Comparison of ENCODE assay signal across 8 cellular contexts in genomic region chr16:67017810-67018488, GRCh38. TPM values are rescaled to one million over a fixed set of nuclear protein-coding genes. Genes with fewer than 3 reads are reported as not detected.
DNase-seq lines count a peak whose midpoint lies in the region; ATAC-seq and TF ChIP-seq lines count a peak whose summit lies in the region.

No MANE protein-coding gene starts in this region.

- CTCF ChIA-PET in BJ (lab: Yijun Ruan, JAX) (interaction anchor here (0.5 to 9.2 kb wide), 28 partner anchors 9 to 172 kb away, joined by 3 to 118 read pairs (median 4); partner anchors contain the start of genes B3GNT9, CBFB, EXOC3L1 and FBXL8), activated B cell treated with CpG ODN at 0.5 μM for 24 hours (lab: Charles Lee) (interaction anchor here (0.6 to 2.9 kb wide), 11 partner anchors 8 to 229 kb away, joined by 3 to 32 read pairs (median 4); partner anchors contain the start of genes CBFB and FHOD1)

- TF ChIP-seq POLR2A in right lobe of liver (IDR thresholded peaks at IDR 0.05), result no peak

- H3K27me3 ChIP-seq in BJ (ENCODE audit: control insufficient read depth, insufficient read depth, low read length) (no peaks in the 10 kb centered on the region), right lobe of liver (no peaks in the 10 kb centered on the region)

- TF ChIP-seq CTCF in BJ (IDR thresholded peaks at IDR 0.05; ENCODE audit: insufficient read depth, low read depth, low read length) (peak; percentile 72), activated B cell treated with CpG ODN at 0.5 μM for 24 hours (IDR thresholded peaks at IDR 0.05) (no peak), right lobe of liver (IDR thresholded peaks at IDR 0.05) (peak; percentile 71 to 87 (median 85))

- H3K36me3 ChIP-seq in BJ (ENCODE audit: control insufficient read depth, insufficient read depth, low read length) (no peaks in the 10 kb centered on the region), right lobe of liver (no peaks in the 10 kb centered on the region)

- no peaks in the 10 kb centered on the region for H3K27me3 Mint-ChIP-seq in activated B cell treated with CpG ODN at 0.5 μM for 24 hours
- no peaks in the 10 kb centered on the region for H3K27me3 Mint-ChIP-seq in central memory CD8-positive, alpha-beta T cell

- POLR2A ChIA-PET in BJ (lab: Charles Lee) (interaction anchor here (0.5 to 1.0 kb wide), 2 partner anchors 129 to 160 kb away, joined by 3 to 15 read pairs; no protein-coding TSS in a partner anchor), activated B cell treated with CpG ODN at 0.5 μM for 24 hours (lab: Charles Lee) (interaction anchor here (0.7 to 1.7 kb wide), 5 partner anchors 10 to 209 kb away, joined by 3 to 9 read pairs (median 4); partner anchors contain the start of genes CBFB and TMEM208)

- H3K27ac ChIP-seq in right lobe of liver, result no peak overlapping the region

- DNase-seq in BJ (ENCODE audit: low read depth), result peak; percentile 44
- peak; percentile 82 for DNase-seq in NCI-H345 (lab: John Stamatoyannopoulos, UW)
- peak; percentile 41 for DNase-seq in activated B cell treated with CpG ODN at 0.5 μM for 24 hours
- DNase-seq in central memory CD8-positive, alpha-beta T cell (ENCODE audit: low spot score in 2 of 2), result peak; percentile 70 to 73
- peak; percentile 67 to 86 (median 83) for DNase-seq in right lobe of liver
- peak; percentile 57 for DNase-seq in stimulated activated CD8-positive, alpha-beta memory T cell treated with anti-CD3 and anti-CD28 coated beads, Interleukin-12 subunit alpha, Interleukin-12 subunit beta, amount 100 ng/mL, for 4 hours (ENCODE audit: low read depth)

- no peak overlapping the region for H3K27ac Mint-ChIP-seq in activated B cell treated with CpG ODN at 0.5 μM for 24 hours
- no peak overlapping the region for H3K27ac Mint-ChIP-seq in central memory CD8-positive, alpha-beta T cell (ENCODE audit: low read depth)

- no peaks in the 10 kb centered on the region for H3K9me3 ChIP-seq in right lobe of liver

- intact Hi-C loops in activated B cell treated with CpG ODN at 0.5 μM for 24 hours (cut with micrococcal nuclease) (loop anchor here (1.0 kb wide), 2 partner anchors 137 to 167 kb away; no protein-coding TSS in a partner anchor), right lobe of liver (cut with DNase I) (loop anchor here (10.0 kb wide), 1 partner anchor 137 kb away; the partner anchor contains the start of genes B3GNT9 (in 2 of the 2), FBXL8 (in 2 of the 2) and TRADD (in 2 of the 2))

- no peaks in the 10 kb centered on the region for H3K36me3 Mint-ChIP-seq in activated B cell treated with CpG ODN at 0.5 μM for 24 hours (ENCODE audit: low read depth)
- no peaks in the 10 kb centered on the region for H3K36me3 Mint-ChIP-seq in central memory CD8-positive, alpha-beta T cell (ENCODE audit: insufficient read depth)

- ATAC-seq in GM19043 (IDR thresholded peaks at IDR 0.05; ENCODE audit: low read depth, unreplicated experiment) (peak; percentile 88), HG03342 (IDR thresholded peaks at IDR 0.05; ENCODE audit: unreplicated experiment) (peak; percentile 91), activated B cell treated with CpG ODN at 0.5 μM for 24 hours (ENCODE audit: low read depth) (peak; percentile 80), right lobe of liver (peak; percentile 86 to 94 (median 93))
- ATAC-seq in central memory CD8-positive, alpha-beta T cell (replicated peaks; ENCODE audit: extremely low read depth, poor library complexity, severe bottlenecking), result peak; percentile 89

- H3K4me1 Mint-ChIP-seq in activated B cell treated with CpG ODN at 0.5 μM for 24 hours, result peaks cover 4% of the 10 kb centered on the region
- H3K4me1 Mint-ChIP-seq in central memory CD8-positive, alpha-beta T cell, result no peaks in the 10 kb centered on the region

- H3K4me3 Mint-ChIP-seq in activated B cell treated with CpG ODN at 0.5 μM for 24 hours, result no peak overlapping the region
- no peak overlapping the region for H3K4me3 Mint-ChIP-seq in central memory CD8-positive, alpha-beta T cell

- WGBS in right lobe of liver (ENCODE audit: insufficient coverage, low coverage, low lambda C conversion rate, missing lambda C conversion rate), result 29% methylated on average over 3 of the region's 6 CpGs

- no peaks in the 10 kb centered on the region for H3K9me3 Mint-ChIP-seq in activated B cell treated with CpG ODN at 0.5 μM for 24 hours
- H3K9me3 Mint-ChIP-seq in central memory CD8-positive, alpha-beta T cell, result no peaks in the 10 kb centered on the region

- H3K4me3 ChIP-seq in BJ (ENCODE audit: low read depth, low read length) (no peak overlapping the region), right lobe of liver (no peak overlapping the region)

- H3K4me1 ChIP-seq in right lobe of liver, result peaks cover 0 to 11% (median 3%) of the 10 kb centered on the region in 4 donors

RNA-seq across cellular contexts. Expression of gene CBFB, which starts 11.0 kb away (rescaled TPM):
- polyA plus RNA-seq in BJ (2011; rRNA removed), result 14.7 and 28.4 TPM in 2 replicates
- polyA minus RNA-seq in BJ (2011; rRNA and poly(A)+ RNA removed), result 23.1 and 26.0 TPM in 2 replicates
- total RNA-seq in activated B cell treated with CpG ODN at 0.5 μM for 24 hours, result 66.6 and 67.3 TPM in 2 replicates
- 10 to 100 TPM in 5 of 6 experiments, 1 to 10 TPM in 1; 7.9 to 23.3 (median 18.9) TPM for total RNA-seq in right lobe of liver

RNA-seq across cellular contexts. Expression of gene CES4A, which starts 29.6 kb away (rescaled TPM):
- polyA plus RNA-seq in BJ (2011; rRNA removed), result 3.6 and 4.5 TPM in 2 replicates
- polyA minus RNA-seq in BJ (2011; rRNA and poly(A)+ RNA removed), result 1.5 and 1.6 TPM in 2 replicates
- total RNA-seq in activated B cell treated with CpG ODN at 0.5 μM for 24 hours (7.1 and 10.2 TPM in 2 replicates), right lobe of liver (10 to 100 TPM in 4 of 6 experiments, 1 to 10 TPM in 2; 5.2 to 54.7 (median 15.3) TPM)

RNA-seq across cellular contexts. Expression of gene CES3, which starts 56.9 kb away (rescaled TPM):
- polyA plus RNA-seq in BJ (2011; rRNA removed), result 0.07 and 0.13 TPM in 2 replicates
- polyA minus RNA-seq in BJ (2011; rRNA and poly(A)+ RNA removed), result 0.31 TPM in 1 of 2 replicates, not detected in the other
- total RNA-seq in activated B cell treated with CpG ODN at 0.5 μM for 24 hours (0.29 and 0.61 TPM in 2 replicates), right lobe of liver (10 to 100 TPM; 19.1 to 82.4 (median 35.9) TPM)

Comparison
In these comparisons a context has a peak if more than half of its experiments do, and no peak if none do; other contexts are left out.
1. RNA of gene CES3, which starts 56.9 kb away (total RNA-seq): 19.1 to 82.4 TPM in right lobe of liver; 0.29 to 0.61 TPM in activated B cell treated with CpG ODN at 0.5 μM for 24 hours; every median in the first group is over 10 times any median in the second.
2. Peak in every context shown above with its lines, with median percentiles within 50 percentile points of each other: DNase-seq and ATAC-seq.